In the genomic region with DNA sequence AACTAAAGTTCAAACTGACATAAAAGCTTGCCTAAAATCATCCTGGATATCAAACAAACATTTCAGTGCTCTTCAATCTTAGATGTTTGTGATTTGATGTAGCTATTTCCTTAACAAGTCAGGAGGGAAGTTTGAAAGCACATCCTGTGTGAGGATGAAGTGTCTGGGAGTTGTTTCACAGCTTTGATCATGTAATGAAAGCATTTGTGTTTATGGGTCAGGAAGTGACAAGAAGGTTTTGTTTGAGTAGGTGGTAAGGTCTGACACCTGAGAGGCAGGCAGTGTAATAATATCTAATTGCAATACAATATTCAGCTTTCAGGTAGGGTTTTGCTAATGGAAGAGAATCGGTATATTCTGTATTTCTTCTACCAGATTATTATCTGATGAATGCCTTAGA, we compare ENCODE assay signal across 2 cellular contexts.
TF ChIP-seq lines count a peak whose summit lies in the region.

No MANE protein-coding gene starts in this region.

TF ChIP-seq in SK-N-SH, 30 proteins besides CTCF, POLR2A, EP300 and RAD21:
- no peak for TF ChIP-seq NFIC (IDR thresholded peaks at IDR 0.05; ENCODE audit: borderline replicate concordance)
- TF ChIP-seq, protein P1, sequence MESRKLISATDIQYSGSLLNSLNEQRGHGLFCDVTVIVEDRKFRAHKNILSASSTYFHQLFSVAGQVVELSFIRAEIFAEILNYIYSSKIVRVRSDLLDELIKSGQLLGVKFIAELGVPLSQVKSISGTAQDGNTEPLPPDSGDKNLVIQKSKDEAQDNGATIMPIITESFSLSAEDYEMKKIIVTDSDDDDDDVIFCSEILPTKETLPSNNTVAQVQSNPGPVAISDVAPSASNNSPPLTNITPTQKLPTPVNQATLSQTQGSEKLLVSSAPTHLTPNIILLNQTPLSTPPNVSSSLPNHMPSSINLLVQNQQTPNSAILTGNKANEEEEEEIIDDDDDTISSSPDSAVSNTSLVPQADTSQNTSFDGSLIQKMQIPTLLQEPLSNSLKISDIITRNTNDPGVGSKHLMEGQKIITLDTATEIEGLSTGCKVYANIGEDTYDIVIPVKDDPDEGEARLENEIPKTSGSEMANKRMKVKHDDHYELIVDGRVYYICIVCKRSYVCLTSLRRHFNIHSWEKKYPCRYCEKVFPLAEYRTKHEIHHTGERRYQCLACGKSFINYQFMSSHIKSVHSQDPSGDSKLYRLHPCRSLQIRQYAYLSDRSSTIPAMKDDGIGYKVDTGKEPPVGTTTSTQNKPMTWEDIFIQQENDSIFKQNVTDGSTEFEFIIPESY (IDR thresholded peaks at IDR 0.05; ENCODE audit: borderline replicate concordance, low read depth): no peak
- no peak for TF ChIP-seq JUND (IDR thresholded peaks at IDR 0.05)
- TF ChIP-seq TEAD4 (IDR thresholded peaks at IDR 0.05; ENCODE audit: borderline replicate concordance, insufficient read depth): no peak
- TF ChIP-seq RXRA (IDR thresholded peaks at IDR 0.05; ENCODE audit: borderline replicate concordance, low read depth): no peak
- no peak for TF ChIP-seq EZH2phosphoT487 (IDR thresholded peaks at IDR 0.05; ENCODE audit: borderline replicate concordance, low read depth)
- TF ChIP-seq SIN3A (IDR thresholded peaks at IDR 0.05; ENCODE audit: borderline replicate concordance, low read depth, low read length): no peak
- TF ChIP-seq MEF2A (IDR thresholded peaks at IDR 0.05; ENCODE audit: borderline replicate concordance, low read depth): no peak
- no peak for TF ChIP-seq TAF1 (IDR thresholded peaks at IDR 0.05; ENCODE audit: borderline replicate concordance, low read depth, low read length)
- TF ChIP-seq, protein P2, sequence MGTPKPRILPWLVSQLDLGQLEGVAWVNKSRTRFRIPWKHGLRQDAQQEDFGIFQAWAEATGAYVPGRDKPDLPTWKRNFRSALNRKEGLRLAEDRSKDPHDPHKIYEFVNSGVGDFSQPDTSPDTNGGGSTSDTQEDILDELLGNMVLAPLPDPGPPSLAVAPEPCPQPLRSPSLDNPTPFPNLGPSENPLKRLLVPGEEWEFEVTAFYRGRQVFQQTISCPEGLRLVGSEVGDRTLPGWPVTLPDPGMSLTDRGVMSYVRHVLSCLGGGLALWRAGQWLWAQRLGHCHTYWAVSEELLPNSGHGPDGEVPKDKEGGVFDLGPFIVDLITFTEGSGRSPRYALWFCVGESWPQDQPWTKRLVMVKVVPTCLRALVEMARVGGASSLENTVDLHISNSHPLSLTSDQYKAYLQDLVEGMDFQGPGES (IDR thresholded peaks at IDR 0.05; ENCODE audit: low read depth, low read length): no peak
- TF ChIP-seq, protein P3, sequence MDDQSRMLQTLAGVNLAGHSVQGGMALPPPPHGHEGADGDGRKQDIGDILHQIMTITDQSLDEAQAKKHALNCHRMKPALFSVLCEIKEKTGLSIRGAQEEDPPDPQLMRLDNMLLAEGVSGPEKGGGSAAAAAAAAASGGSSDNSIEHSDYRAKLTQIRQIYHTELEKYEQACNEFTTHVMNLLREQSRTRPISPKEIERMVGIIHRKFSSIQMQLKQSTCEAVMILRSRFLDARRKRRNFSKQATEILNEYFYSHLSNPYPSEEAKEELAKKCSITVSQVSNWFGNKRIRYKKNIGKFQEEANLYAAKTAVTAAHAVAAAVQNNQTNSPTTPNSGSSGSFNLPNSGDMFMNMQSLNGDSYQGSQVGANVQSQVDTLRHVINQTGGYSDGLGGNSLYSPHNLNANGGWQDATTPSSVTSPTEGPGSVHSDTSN (IDR thresholded peaks at IDR 0.05): no peak
- TF ChIP-seq, protein P4, sequence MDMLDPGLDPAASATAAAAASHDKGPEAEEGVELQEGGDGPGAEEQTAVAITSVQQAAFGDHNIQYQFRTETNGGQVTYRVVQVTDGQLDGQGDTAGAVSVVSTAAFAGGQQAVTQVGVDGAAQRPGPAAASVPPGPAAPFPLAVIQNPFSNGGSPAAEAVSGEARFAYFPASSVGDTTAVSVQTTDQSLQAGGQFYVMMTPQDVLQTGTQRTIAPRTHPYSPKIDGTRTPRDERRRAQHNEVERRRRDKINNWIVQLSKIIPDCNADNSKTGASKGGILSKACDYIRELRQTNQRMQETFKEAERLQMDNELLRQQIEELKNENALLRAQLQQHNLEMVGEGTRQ (IDR thresholded peaks at IDR 0.05; ENCODE audit: borderline replicate concordance, low read depth, low read length): no peak
- TF ChIP-seq ELF1 (IDR thresholded peaks at IDR 0.05): no peak
- TF ChIP-seq CHD2 (IDR thresholded peaks at IDR 0.05; ENCODE audit: low read length, partially characterized antibody): no peak
- TF ChIP-seq RFX5 (IDR thresholded peaks at IDR 0.05; ENCODE audit: low read length): no peak
- no peak for TF ChIP-seq FOXM1 (IDR thresholded peaks at IDR 0.05; ENCODE audit: low read depth)
- no peak for TF ChIP-seq GATA2 (CRISPR knock-in tag; IDR thresholded peaks at IDR 0.05)
- no peak for TF ChIP-seq FOSL2 (IDR thresholded peaks at IDR 0.05; ENCODE audit: borderline replicate concordance, low read depth)
- TF ChIP-seq, protein P5, sequence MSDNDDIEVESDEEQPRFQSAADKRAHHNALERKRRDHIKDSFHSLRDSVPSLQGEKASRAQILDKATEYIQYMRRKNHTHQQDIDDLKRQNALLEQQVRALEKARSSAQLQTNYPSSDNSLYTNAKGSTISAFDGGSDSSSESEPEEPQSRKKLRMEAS (IDR thresholded peaks at IDR 0.05; ENCODE audit: low read depth): no peak
- TF ChIP-seq, protein P6, sequence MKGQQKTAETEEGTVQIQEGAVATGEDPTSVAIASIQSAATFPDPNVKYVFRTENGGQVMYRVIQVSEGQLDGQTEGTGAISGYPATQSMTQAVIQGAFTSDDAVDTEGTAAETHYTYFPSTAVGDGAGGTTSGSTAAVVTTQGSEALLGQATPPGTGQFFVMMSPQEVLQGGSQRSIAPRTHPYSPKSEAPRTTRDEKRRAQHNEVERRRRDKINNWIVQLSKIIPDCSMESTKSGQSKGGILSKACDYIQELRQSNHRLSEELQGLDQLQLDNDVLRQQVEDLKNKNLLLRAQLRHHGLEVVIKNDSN (IDR thresholded peaks at IDR 0.05; ENCODE audit: borderline replicate concordance, low read depth): no peak

TF ChIP-seq in SK-N-SH treated with all-trans-retinoic acid at 6 μM for 48 hours, 23 proteins besides CTCF, POLR2A, EP300 and RAD21:
- TF ChIP-seq TOX (CRISPR knock-in tag; IDR thresholded peaks at IDR 0.05; ENCODE audit: borderline replicate concordance) (no peak), CSDC2 (CRISPR knock-in tag; IDR thresholded peaks at IDR 0.05) (no peak), ZC3H10 (CRISPR knock-in tag; IDR thresholded peaks at IDR 0.05) (no peak), PPARA (CRISPR knock-in tag; IDR thresholded peaks at IDR 0.05; ENCODE audit: borderline replicate concordance) (no peak), ESRRG (CRISPR knock-in tag; IDR thresholded peaks at IDR 0.05) (no peak), OSR1 (CRISPR knock-in tag; IDR thresholded peaks at IDR 0.05) (no peak), BACH2 (CRISPR knock-in tag; IDR thresholded peaks at IDR 0.05; ENCODE audit: borderline replicate concordance) (no peak), GLIS3 (CRISPR knock-in tag; IDR thresholded peaks at IDR 0.05) (no peak), TCF4 (CRISPR knock-in tag; IDR thresholded peaks at IDR 0.05; ENCODE audit: borderline replicate concordance) (no peak), ZFP30 (CRISPR knock-in tag; IDR thresholded peaks at IDR 0.05) (no peak), ISL1 (CRISPR knock-in tag; IDR thresholded peaks at IDR 0.05) (no peak), SNAI2 (CRISPR knock-in tag; IDR thresholded peaks at IDR 0.05) (no peak), ARNTL (CRISPR knock-in tag; IDR thresholded peaks at IDR 0.05; ENCODE audit: borderline replicate concordance, low read depth) (no peak), ZFP3 (CRISPR knock-in tag; IDR thresholded peaks at IDR 0.05) (no peak)
- TF ChIP-seq, protein P7, sequence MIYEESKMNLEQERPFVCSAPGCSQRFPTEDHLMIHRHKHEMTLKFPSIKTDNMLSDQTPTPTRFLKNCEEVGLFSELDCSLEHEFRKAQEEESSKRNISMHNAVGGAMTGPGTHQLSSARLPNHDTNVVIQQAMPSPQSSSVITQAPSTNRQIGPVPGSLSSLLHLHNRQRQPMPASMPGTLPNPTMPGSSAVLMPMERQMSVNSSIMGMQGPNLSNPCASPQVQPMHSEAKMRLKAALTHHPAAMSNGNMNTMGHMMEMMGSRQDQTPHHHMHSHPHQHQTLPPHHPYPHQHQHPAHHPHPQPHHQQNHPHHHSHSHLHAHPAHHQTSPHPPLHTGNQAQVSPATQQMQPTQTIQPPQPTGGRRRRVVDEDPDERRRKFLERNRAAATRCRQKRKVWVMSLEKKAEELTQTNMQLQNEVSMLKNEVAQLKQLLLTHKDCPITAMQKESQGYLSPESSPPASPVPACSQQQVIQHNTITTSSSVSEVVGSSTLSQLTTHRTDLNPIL (CRISPR knock-in tag; IDR thresholded peaks at IDR 0.05; ENCODE audit: low read depth): no peak
- TF ChIP-seq, protein P8, sequence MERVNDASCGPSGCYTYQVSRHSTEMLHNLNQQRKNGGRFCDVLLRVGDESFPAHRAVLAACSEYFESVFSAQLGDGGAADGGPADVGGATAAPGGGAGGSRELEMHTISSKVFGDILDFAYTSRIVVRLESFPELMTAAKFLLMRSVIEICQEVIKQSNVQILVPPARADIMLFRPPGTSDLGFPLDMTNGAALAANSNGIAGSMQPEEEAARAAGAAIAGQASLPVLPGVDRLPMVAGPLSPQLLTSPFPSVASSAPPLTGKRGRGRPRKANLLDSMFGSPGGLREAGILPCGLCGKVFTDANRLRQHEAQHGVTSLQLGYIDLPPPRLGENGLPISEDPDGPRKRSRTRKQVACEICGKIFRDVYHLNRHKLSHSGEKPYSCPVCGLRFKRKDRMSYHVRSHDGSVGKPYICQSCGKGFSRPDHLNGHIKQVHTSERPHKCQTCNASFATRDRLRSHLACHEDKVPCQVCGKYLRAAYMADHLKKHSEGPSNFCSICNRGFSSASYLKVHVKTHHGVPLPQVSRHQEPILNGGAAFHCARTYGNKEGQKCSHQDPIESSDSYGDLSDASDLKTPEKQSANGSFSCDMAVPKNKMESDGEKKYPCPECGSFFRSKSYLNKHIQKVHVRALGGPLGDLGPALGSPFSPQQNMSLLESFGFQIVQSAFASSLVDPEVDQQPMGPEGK (CRISPR knock-in tag; IDR thresholded peaks at IDR 0.05; ENCODE audit: borderline replicate concordance): no peak
- TF ChIP-seq, protein P9, sequence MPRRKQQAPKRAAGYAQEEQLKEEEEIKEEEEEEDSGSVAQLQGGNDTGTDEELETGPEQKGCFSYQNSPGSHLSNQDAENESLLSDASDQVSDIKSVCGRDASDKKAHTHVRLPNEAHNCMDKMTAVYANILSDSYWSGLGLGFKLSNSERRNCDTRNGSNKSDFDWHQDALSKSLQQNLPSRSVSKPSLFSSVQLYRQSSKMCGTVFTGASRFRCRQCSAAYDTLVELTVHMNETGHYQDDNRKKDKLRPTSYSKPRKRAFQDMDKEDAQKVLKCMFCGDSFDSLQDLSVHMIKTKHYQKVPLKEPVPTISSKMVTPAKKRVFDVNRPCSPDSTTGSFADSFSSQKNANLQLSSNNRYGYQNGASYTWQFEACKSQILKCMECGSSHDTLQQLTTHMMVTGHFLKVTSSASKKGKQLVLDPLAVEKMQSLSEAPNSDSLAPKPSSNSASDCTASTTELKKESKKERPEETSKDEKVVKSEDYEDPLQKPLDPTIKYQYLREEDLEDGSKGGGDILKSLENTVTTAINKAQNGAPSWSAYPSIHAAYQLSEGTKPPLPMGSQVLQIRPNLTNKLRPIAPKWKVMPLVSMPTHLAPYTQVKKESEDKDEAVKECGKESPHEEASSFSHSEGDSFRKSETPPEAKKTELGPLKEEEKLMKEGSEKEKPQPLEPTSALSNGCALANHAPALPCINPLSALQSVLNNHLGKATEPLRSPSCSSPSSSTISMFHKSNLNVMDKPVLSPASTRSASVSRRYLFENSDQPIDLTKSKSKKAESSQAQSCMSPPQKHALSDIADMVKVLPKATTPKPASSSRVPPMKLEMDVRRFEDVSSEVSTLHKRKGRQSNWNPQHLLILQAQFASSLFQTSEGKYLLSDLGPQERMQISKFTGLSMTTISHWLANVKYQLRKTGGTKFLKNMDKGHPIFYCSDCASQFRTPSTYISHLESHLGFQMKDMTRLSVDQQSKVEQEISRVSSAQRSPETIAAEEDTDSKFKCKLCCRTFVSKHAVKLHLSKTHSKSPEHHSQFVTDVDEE (CRISPR knock-in tag; IDR thresholded peaks at IDR 0.05): no peak
